17 cellular contexts compared by ENCODE assay signal in the genomic region with DNA sequence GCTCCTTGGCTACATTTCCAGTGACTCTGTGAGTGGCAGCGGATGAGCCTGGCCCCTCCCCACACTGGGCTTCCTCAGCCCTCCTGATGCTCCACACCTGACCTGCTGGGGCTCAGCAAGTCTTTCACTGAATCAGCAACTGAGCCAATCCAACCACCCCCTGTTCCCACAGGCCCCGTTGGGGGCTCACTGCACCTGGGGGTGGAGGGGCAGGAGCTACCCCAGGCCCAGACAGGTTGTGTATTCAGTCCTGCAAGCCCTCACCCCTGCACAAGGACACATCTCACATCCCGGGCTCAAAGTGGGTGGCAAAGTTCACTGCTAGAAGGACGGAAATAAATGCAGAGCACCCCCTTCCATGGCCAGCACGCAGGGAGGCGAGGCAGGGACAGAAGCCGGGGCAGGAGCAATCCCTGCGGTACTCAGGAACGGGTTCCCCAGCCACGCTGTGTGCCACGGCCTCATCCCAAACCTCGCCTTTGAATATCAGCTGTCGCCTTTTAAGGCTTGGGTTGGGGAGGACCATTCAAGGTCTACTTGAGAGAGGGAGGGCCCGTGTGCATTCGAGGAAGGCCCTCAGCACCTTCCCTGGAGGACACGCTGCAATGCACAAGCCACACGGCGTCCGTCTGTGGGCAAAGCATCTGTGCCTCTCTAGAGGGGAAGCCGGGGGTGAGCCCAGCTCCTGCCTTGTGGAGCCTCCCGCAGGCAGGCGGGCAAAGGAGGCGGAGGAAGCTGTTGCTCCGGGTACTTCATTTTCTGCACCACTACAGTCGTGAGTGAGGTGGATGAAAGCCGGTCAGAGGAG.
"Had no signal": no experiment of that assay in that cellular context is flagged by ENCODE, and none has a peak within 500 bp of the region (broad histone marks: within the 10 kb centered on the region; RNA-seq: fewer than 3 reads in every experiment).

No MANE protein-coding gene starts in this region.

- H3K27me3 ChIP-seq: neutrophil, spleen, tibial nerve, uterus had no signal

- ATAC-seq: activated CD8-positive, alpha-beta T cell treated with anti-CD3 and anti-CD28 coated beads for 36 hours; effector memory CD8-positive, alpha-beta T cell; naive thymus-derived CD8-positive, alpha-beta T cell; stimulated activated naive CD8-positive, alpha-beta T cell treated with anti-CD3 and anti-CD28 coated beads, Interleukin-15, Interleukin-2, amounts not matched to agents 100 U/mL and 50 U/mL, for 24 hours had no signal

- DNase-seq: activated CD4-positive, alpha-beta T cell treated with anti-CD3 and anti-CD28 coated beads, Interleukin-2, amount 10 ng/mL, durations not matched to agents 24 days and 14 days; activated CD8-positive, alpha-beta T cell treated with anti-CD3 and anti-CD28 coated beads for 36 hours; activated naive CD4-positive, alpha-beta T cell treated with Interleukin-2 at 50 U/mL for 16 hours; activated naive CD8-positive, alpha-beta T cell treated with anti-CD3 and anti-CD28 coated beads, Interleukin-2, amount 10 ng/mL, durations not matched to agents 7 days and 5 days; activated T-cell treated with anti-CD3 and anti-CD28 coated beads, Interleukin-2, amount 50 U/mL, for 24 hours; caudate nucleus; effector memory CD8-positive, alpha-beta T cell; mesendoderm; naive thymus-derived CD8-positive, alpha-beta T cell; spleen; stimulated activated naive CD8-positive, alpha-beta T cell treated with anti-CD3 and anti-CD28 coated beads, Interleukin-15, Interleukin-2, amounts not matched to agents 100 U/mL and 50 U/mL, for 24 hours; T-helper 9 cell; uterus had no signal

- H3K4me3 Mint-ChIP-seq: activated CD4-positive, alpha-beta T cell treated with anti-CD3 and anti-CD28 coated beads, Interleukin-2, amount 10 ng/mL, durations not matched to agents 24 days and 14 days; activated CD8-positive, alpha-beta T cell treated with anti-CD3 and anti-CD28 coated beads for 36 hours; activated naive CD8-positive, alpha-beta T cell treated with anti-CD3 and anti-CD28 coated beads, Interleukin-2, amount 10 ng/mL, durations not matched to agents 7 days and 5 days; activated T-cell treated with anti-CD3 and anti-CD28 coated beads, Interleukin-2, amount 50 U/mL, for 24 hours; effector memory CD8-positive, alpha-beta T cell; naive thymus-derived CD8-positive, alpha-beta T cell had no signal

- H3K9me3 Mint-ChIP-seq: activated CD4-positive, alpha-beta T cell treated with anti-CD3 and anti-CD28 coated beads, Interleukin-2, amount 10 ng/mL, durations not matched to agents 24 days and 14 days; activated CD8-positive, alpha-beta T cell treated with anti-CD3 and anti-CD28 coated beads for 36 hours; activated naive CD8-positive, alpha-beta T cell treated with anti-CD3 and anti-CD28 coated beads, Interleukin-2, amount 10 ng/mL, durations not matched to agents 7 days and 5 days; activated T-cell treated with anti-CD3 and anti-CD28 coated beads, Interleukin-2, amount 50 U/mL, for 24 hours; activated T-helper 2 cell treated with anti-CD3 and anti-CD28 coated beads, Interferon-gamma antibody, Interleukin-2, Interleukin-4, amounts not matched to agents 10 μg/mL and 5 μg/mL and 100 μg/mL, durations not matched to agents 14 hours and 24 hours and 36 hours; effector memory CD8-positive, alpha-beta T cell; naive thymus-derived CD8-positive, alpha-beta T cell had no signal

- H3K4me3 ChIP-seq: spleen, tibial nerve, uterus had no signal

- H2AFZ ChIP-seq: parathyroid adenoma had no signal

- H3K27ac Mint-ChIP-seq: activated CD4-positive, alpha-beta T cell treated with anti-CD3 and anti-CD28 coated beads, Interleukin-2, amount 10 ng/mL, durations not matched to agents 24 days and 14 days; activated CD8-positive, alpha-beta T cell treated with anti-CD3 and anti-CD28 coated beads for 36 hours; activated naive CD8-positive, alpha-beta T cell treated with anti-CD3 and anti-CD28 coated beads, Interleukin-2, amount 10 ng/mL, durations not matched to agents 7 days and 5 days; activated T-cell treated with anti-CD3 and anti-CD28 coated beads, Interleukin-2, amount 50 U/mL, for 24 hours; activated T-helper 2 cell treated with anti-CD3 and anti-CD28 coated beads, Interferon-gamma antibody, Interleukin-2, Interleukin-4, amounts not matched to agents 10 μg/mL and 5 μg/mL and 100 μg/mL, durations not matched to agents 14 hours and 24 hours and 36 hours; effector memory CD8-positive, alpha-beta T cell; naive thymus-derived CD8-positive, alpha-beta T cell had no signal

- H3K27ac ChIP-seq: neutrophil, parathyroid adenoma, spleen, tibial nerve, uterus had no signal

- H3K9ac ChIP-seq: parathyroid adenoma had no signal

- H3K79me2 ChIP-seq: parathyroid adenoma had no signal

- H3K36me3 ChIP-seq: neutrophil, uterus had no signal

- H3K4me1 Mint-ChIP-seq: activated CD4-positive, alpha-beta T cell treated with anti-CD3 and anti-CD28 coated beads, Interleukin-2, amount 10 ng/mL, durations not matched to agents 24 days and 14 days; activated naive CD8-positive, alpha-beta T cell treated with anti-CD3 and anti-CD28 coated beads, Interleukin-2, amount 10 ng/mL, durations not matched to agents 7 days and 5 days; naive thymus-derived CD8-positive, alpha-beta T cell had no signal

- H3K36me3 Mint-ChIP-seq: activated naive CD8-positive, alpha-beta T cell treated with anti-CD3 and anti-CD28 coated beads, Interleukin-2, amount 10 ng/mL, durations not matched to agents 7 days and 5 days; naive thymus-derived CD8-positive, alpha-beta T cell had no signal

- H3K27me3 Mint-ChIP-seq: activated CD4-positive, alpha-beta T cell treated with anti-CD3 and anti-CD28 coated beads, Interleukin-2, amount 10 ng/mL, durations not matched to agents 24 days and 14 days; activated CD8-positive, alpha-beta T cell treated with anti-CD3 and anti-CD28 coated beads for 36 hours; activated naive CD8-positive, alpha-beta T cell treated with anti-CD3 and anti-CD28 coated beads, Interleukin-2, amount 10 ng/mL, durations not matched to agents 7 days and 5 days; activated T-cell treated with anti-CD3 and anti-CD28 coated beads, Interleukin-2, amount 50 U/mL, for 24 hours; effector memory CD8-positive, alpha-beta T cell; naive thymus-derived CD8-positive, alpha-beta T cell had no signal

- H3K9me3 ChIP-seq: neutrophil, spleen, tibial nerve, uterus had no signal

- H3K4me1 ChIP-seq: parathyroid adenoma, tibial nerve, uterus had no signal
